In genomic region chr1:92583821-92584760, GRCh38 we compare ENCODE assay signal across 8 cellular contexts.
A peak's percentile ranks its signal among the peaks of the same experiment; 100 is the strongest.
DNase-seq lines count a peak whose midpoint lies in the region; ATAC-seq and TF ChIP-seq lines count a peak whose summit lies in the region.

No MANE protein-coding gene starts in this region.

- DNase-seq in NOMO-1 (lab: John Stamatoyannopoulos, UW; ENCODE audit: unreplicated experiment in 2 of 2), result peak; percentile 80 to 96
- peak; percentile 82 for DNase-seq in fibroblast of mammary gland (ENCODE audit: low read depth)
- no peak for DNase-seq in iPS-NIHi11 (ENCODE audit: low spot score)
- no peak for DNase-seq in NCI-H2171 (lab: John Stamatoyannopoulos, UW)
- no peak for DNase-seq in stimulated activated CD4-positive, alpha-beta T cell treated with anti-CD3 and anti-CD28 coated beads, Interleukin-4, amount 100 ng/mL, for 4 hours
- DNase-seq in NCI-H2081 (lab: John Stamatoyannopoulos, UW), result no peak

- no peak overlapping the region for H3K4me3 ChIP-seq in fibroblast of mammary gland (ENCODE audit: control insufficient read depth, low read depth, low read length)

- ATAC-seq in GM18517 (IDR thresholded peaks at IDR 0.05; ENCODE audit: unreplicated experiment) (peak; percentile 85), HG02610 (IDR thresholded peaks at IDR 0.05; ENCODE audit: unreplicated experiment) (peak; percentile 89)

- TF ChIP-seq CTCF in fibroblast of mammary gland (conservative IDR thresholded peaks at IDR 0.05; ENCODE audit: control insufficient read depth, insufficient read depth, low read depth, low read length), result peak; percentile 21

Comparison
In these comparisons a context has a peak if more than half of its experiments do, and no peak if none do; other contexts are left out.
1. DNase-seq: peak in NOMO-1 (2 of 2) and fibroblast of mammary gland (single experiment); none in iPS-NIHi11 (single experiment), NCI-H2171 (single experiment), stimulated activated CD4-positive, alpha-beta T cell treated with anti-CD3 and anti-CD28 coated beads, Interleukin-4, amount 100 ng/mL, for 4 hours (0 of 2) and NCI-H2081 (0 of 2).